ENCODE assay signal across 22 cellular contexts in genomic region chr20:23702021-23702420, GRCh38. TPM values are rescaled to one million over a fixed set of nuclear protein-coding genes. Genes with fewer than 3 reads are reported as not detected.
"Had no signal": no experiment of that assay in that cellular context is flagged by ENCODE, and none has a peak within 500 bp of the region (broad histone marks: within the 10 kb centered on the region; RNA-seq: fewer than 3 reads in every experiment).

No MANE protein-coding gene starts in this region.

- DNase-seq: activated CD4-positive, alpha-beta memory T cell treated with anti-CD3 and anti-CD28 coated beads, Interleukin-2, amount 10 ng/mL, durations not matched to agents 7 days and 5 days; activated CD4-positive, alpha-beta T cell treated with anti-CD3 and anti-CD28 coated beads, Interleukin-2, amount 10 ng/mL, durations not matched to agents 24 days and 14 days; amniotic stem cell; endodermal cell; foreskin melanocyte; hippocampal formation; left ventricle myocardium superior; mammary epithelial cell; midbrain; pancreas; psoas muscle; stimulated activated CD4-positive, alpha-beta T cell treated with anti-CD3 and anti-CD28 coated beads, Interleukin-4, amount 100 ng/mL, for 24 hours; stimulated activated naive CD8-positive, alpha-beta T cell treated with anti-CD3 and anti-CD28 coated beads, Interleukin-15, Interleukin-2, amounts not matched to agents 100 U/mL and 50 U/mL, for 24 hours; upper lobe of left lung had no signal

- H3K4me3 ChIP-seq: coronary artery, pancreas, psoas muscle, right atrium auricular region, upper lobe of left lung had no signal

- H3K36me3 ChIP-seq: pancreas, right atrium auricular region, upper lobe of left lung had no signal

- H3K9me3 ChIP-seq: pancreas, psoas muscle, right atrium auricular region, upper lobe of left lung had no signal

- H3K27me3 ChIP-seq: pancreas, right atrium auricular region, upper lobe of left lung had no signal

- H3K4me1 ChIP-seq: pancreas, psoas muscle, right atrium auricular region, upper lobe of left lung had no signal

- H3K27ac ChIP-seq: coronary artery, pancreas, psoas muscle, right atrium auricular region, upper lobe of left lung, VCaP had no signal

RNA-seq across cellular contexts. Expression of gene CST4, which starts 13.2 kb away (rescaled TPM):
- total RNA-seq: activated CD4-positive, alpha-beta memory T cell treated with anti-CD3 and anti-CD28 coated beads, Interleukin-2, amount 10 ng/mL, durations not matched to agents 7 days and 5 days; activated CD4-positive, alpha-beta T cell treated with anti-CD3 and anti-CD28 coated beads, Interleukin-2, amount 10 ng/mL, durations not matched to agents 24 days and 14 days; bronchial epithelial cell; epithelial cell of proximal tubule; left ventricle myocardium superior; mammary epithelial cell; natural killer cell treated with Interleukin-12 subunit alpha and Interleukin-12 subunit beta and Interleukin-15 and Interleukin-18, amount 100 ng/mL, for 72 hours; pancreas; psoas muscle; right atrium auricular region; subcutaneous adipose tissue; T-helper 2 cell treated with Interferon-gamma antibody and Interleukin-4, amounts not matched to agents 100 ng/mL and 5 ng/mL, for 36 hours; upper lobe of left lung had no signal
- polyA plus RNA-seq: mammary epithelial cell, pancreas, psoas muscle had no signal

RNA-seq across cellular contexts. Expression of gene CST1, which starts 48.7 kb away (rescaled TPM):
- total RNA-seq: activated CD4-positive, alpha-beta memory T cell treated with anti-CD3 and anti-CD28 coated beads, Interleukin-2, amount 10 ng/mL, durations not matched to agents 7 days and 5 days; activated CD4-positive, alpha-beta T cell treated with anti-CD3 and anti-CD28 coated beads, Interleukin-2, amount 10 ng/mL, durations not matched to agents 24 days and 14 days; bronchial epithelial cell; epithelial cell of proximal tubule; left ventricle myocardium superior; mammary epithelial cell; natural killer cell treated with Interleukin-12 subunit alpha and Interleukin-12 subunit beta and Interleukin-15 and Interleukin-18, amount 100 ng/mL, for 72 hours; pancreas; psoas muscle; right atrium auricular region; subcutaneous adipose tissue; T-helper 2 cell treated with Interferon-gamma antibody and Interleukin-4, amounts not matched to agents 100 ng/mL and 5 ng/mL, for 36 hours; upper lobe of left lung had no signal
- polyA plus RNA-seq: mammary epithelial cell, psoas muscle had no signal
